9 cellular contexts compared by ENCODE assay signal in genomic region chr11:57249384-57250319, GRCh38. TPM values are rescaled to one million over a fixed set of nuclear protein-coding genes. Genes with fewer than 3 reads are reported as not detected.
A peak's percentile ranks its signal among the peaks of the same experiment; 100 is the strongest.
DNase-seq lines count a peak whose midpoint lies in the region; ATAC-seq and TF ChIP-seq lines count a peak whose summit lies in the region.
"Had no signal": no experiment of that assay in that cellular context is flagged by ENCODE, and none has a peak within 500 bp of the region (broad histone marks: within the 10 kb centered on the region; RNA-seq: fewer than 3 reads in every experiment).

No MANE protein-coding gene starts in this region.

- no peaks in the 10 kb centered on the region for H3K9me3 Mint-ChIP-seq in CD4-positive, alpha-beta T cell
- H3K9me3 Mint-ChIP-seq in activated naive CD4-positive, alpha-beta T cell treated with anti-CD3 and anti-CD28 coated beads, Interleukin-2, amount 10 ng/mL, durations not matched to agents 7 days and 5 days, result no peaks in the 10 kb centered on the region

- 28 to 29% methylated on average over 10 of the region's 10 CpGs for WGBS in heart right ventricle, 2 donors

- no peak for ATAC-seq in CD4-positive, alpha-beta T cell (ENCODE audit: poor library complexity)
- peak; percentile 67 for ATAC-seq in GM18909 (IDR thresholded peaks at IDR 0.05; ENCODE audit: poor library complexity, unreplicated experiment)
- peak; percentile 65 for ATAC-seq in HG03439 (IDR thresholded peaks at IDR 0.05; ENCODE audit: unreplicated experiment)
- ATAC-seq in heart right ventricle, result peak; percentile 38 to 88 (median 70)
- no peak for ATAC-seq in HG03045 (IDR thresholded peaks at IDR 0.05; ENCODE audit: unreplicated experiment)

- peaks cover 5% of the 10 kb centered on the region; the same call in 1 of the 2 replicates for H3K4me1 ChIP-seq in OCI-LY3 (ENCODE audit: low read length)
- H3K4me1 ChIP-seq in heart right ventricle, result peaks cover 0 to 37% (median 27%) of the 10 kb centered on the region in 9 donors

- H3K4me2 ChIP-seq in OCI-LY3 (ENCODE audit: low read length), result peak overlapping the region; percentile 18; the same call in 1 of the 2 replicates

- POLR2A ChIA-PET in CD4-positive, alpha-beta T cell (lab: Charles Lee), result no interaction called here

- H3K36me3 ChIP-seq in OCI-LY3 (replicated peaks; ENCODE audit: low read depth, low read length), result no peaks in the 10 kb centered on the region
- H3K36me3 ChIP-seq in heart right ventricle, result no peaks in the 10 kb centered on the region

- peak; percentile 79 for TF ChIP-seq CTCF in CD4-positive, alpha-beta T cell (IDR thresholded peaks at IDR 0.05)
- TF ChIP-seq CTCF in OCI-LY3 (IDR thresholded peaks at IDR 0.05; ENCODE audit: low read depth, low read length), result peak; percentile 94
- peak; percentile 70 to 88 (median 84) for TF ChIP-seq CTCF in heart right ventricle (IDR thresholded peaks at IDR 0.05)

- DNase-seq in CD4-positive, alpha-beta T cell, result peak in 6 of 10 experiments; percentile 11 to 43 (median 16)
- peak; percentile 68 for DNase-seq in activated naive CD4-positive, alpha-beta T cell treated with anti-CD3 and anti-CD28 coated beads, Interleukin-2, amount 10 ng/mL, durations not matched to agents 7 days and 5 days
- DNase-seq in heart right ventricle, result peak; percentile 69 to 75
- DNase-seq in retina, result peak; percentile 84

- no peak overlapping the region for H3K27ac Mint-ChIP-seq in CD4-positive, alpha-beta T cell
- no peak overlapping the region for H3K27ac Mint-ChIP-seq in activated naive CD4-positive, alpha-beta T cell treated with anti-CD3 and anti-CD28 coated beads, Interleukin-2, amount 10 ng/mL, durations not matched to agents 7 days and 5 days

- H3K9ac ChIP-seq in OCI-LY3 (ENCODE audit: low read length), result no peak overlapping the region

- no peak overlapping the region for H3K27ac ChIP-seq in CD4-positive, alpha-beta T cell (ENCODE audit: low read depth, low read length)
- H3K27ac ChIP-seq in OCI-LY3 (ENCODE audit: low read length) (no peak overlapping the region), heart right ventricle (peak overlapping the region in 6 of 10 donors; percentile 12 to 75 (median 50))

- peaks cover 2% of the 10 kb centered on the region for H3K4me1 Mint-ChIP-seq in CD4-positive, alpha-beta T cell (ENCODE audit: low read depth)
- peaks cover 6% of the 10 kb centered on the region for H3K4me1 Mint-ChIP-seq in activated naive CD4-positive, alpha-beta T cell treated with anti-CD3 and anti-CD28 coated beads, Interleukin-2, amount 10 ng/mL, durations not matched to agents 7 days and 5 days

- no peaks in the 10 kb centered on the region for H3K36me3 Mint-ChIP-seq in CD4-positive, alpha-beta T cell (ENCODE audit: low read depth)
- no peaks in the 10 kb centered on the region for H3K36me3 Mint-ChIP-seq in activated naive CD4-positive, alpha-beta T cell treated with anti-CD3 and anti-CD28 coated beads, Interleukin-2, amount 10 ng/mL, durations not matched to agents 7 days and 5 days

- H3K9me3 ChIP-seq in CD4-positive, alpha-beta T cell (ENCODE audit: control insufficient read depth, low read length), result no peaks in the 10 kb centered on the region
- no peaks in the 10 kb centered on the region for H3K9me3 ChIP-seq in OCI-LY3 (ENCODE audit: insufficient read depth, low read length)
- H3K9me3 ChIP-seq in heart right ventricle, result no peaks in the 10 kb centered on the region

- no peaks in the 10 kb centered on the region for H3K79me2 ChIP-seq in OCI-LY3 (ENCODE audit: low read length)

- H3K27me3 ChIP-seq in CD4-positive, alpha-beta T cell (ENCODE audit: control insufficient read depth, insufficient read depth, low read length), result peaks cover 27% of the 10 kb centered on the region
- H3K27me3 ChIP-seq in OCI-LY3 (ENCODE audit: low read depth, low read length), result peaks cover 39% of the 10 kb centered on the region
- H3K27me3 ChIP-seq in heart right ventricle, result peaks cover 0 to 8% (median 0%) of the 10 kb centered on the region in 7 donors

- no peak overlapping the region for H2AFZ ChIP-seq in OCI-LY3 (ENCODE audit: low read depth, low read length)

- peaks cover 49% of the 10 kb centered on the region for H3K27me3 Mint-ChIP-seq in CD4-positive, alpha-beta T cell
- H3K27me3 Mint-ChIP-seq in activated naive CD4-positive, alpha-beta T cell treated with anti-CD3 and anti-CD28 coated beads, Interleukin-2, amount 10 ng/mL, durations not matched to agents 7 days and 5 days, result peaks cover 11% of the 10 kb centered on the region

- intact Hi-C loops in CD4-positive, alpha-beta T cell (cut with DNase I, micrococcal nuclease), result loop anchor here in 1 of 2 experiments (2.0 kb wide), 1 partner anchor 409 kb away; no protein-coding TSS in a partner anchor
- intact Hi-C loops in heart right ventricle (cut with DNase I), result loop anchor here (1.0 to 5.0 kb wide), 16 partner anchors 27 to 412 kb away; no protein-coding TSS in a partner anchor

- H3K4me3 Mint-ChIP-seq in CD4-positive, alpha-beta T cell, result no peak overlapping the region
- no peak overlapping the region for H3K4me3 Mint-ChIP-seq in activated naive CD4-positive, alpha-beta T cell treated with anti-CD3 and anti-CD28 coated beads, Interleukin-2, amount 10 ng/mL, durations not matched to agents 7 days and 5 days

- no peaks in the 10 kb centered on the region for H4K20me1 ChIP-seq in OCI-LY3 (ENCODE audit: insufficient read depth, low read length)

- no peak overlapping the region for H3K4me3 ChIP-seq in OCI-LY3 (ENCODE audit: low read length)
- H3K4me3 ChIP-seq in heart right ventricle, result peak overlapping the region in 4 of 10 donors; percentile 2 to 30 (median 14)

- CTCF ChIA-PET in CD4-positive, alpha-beta T cell (lab: Charles Lee), result interaction anchor here (0.6 to 1.6 kb wide), 12 partner anchors 8 to 1482 kb away, joined by 3 to 5 read pairs (median 4); no protein-coding TSS in a partner anchor
- CTCF ChIA-PET in activated naive CD4-positive, alpha-beta T cell treated with anti-CD3 and anti-CD28 coated beads, Interleukin-2, amount 10 ng/mL, durations not matched to agents 7 days and 5 days (lab: Charles Lee), result interaction anchor here (0.5 to 5.7 kb wide), 33 partner anchors 9 to 1907 kb away, joined by 3 to 94 read pairs (median 4); partner anchors contain the start of gene TNKS1BP1

RNA-seq across cellular contexts. Expression of gene APLNR, which starts 12.6 kb away (rescaled TPM):
- not detected for total RNA-seq in CD4-positive, alpha-beta T cell
- total RNA-seq in heart right ventricle, result 10 to 100 TPM in 7 of 10 donors, 1 to 10 TPM in 3; 7.5 to 39.3 (median 13.9) TPM
- 1 to 10 TPM; 2.0 to 7.2 TPM for polyA plus RNA-seq in heart right ventricle
- total RNA-seq: T-helper 2 cell treated with Interferon-gamma antibody and Interleukin-4, amounts not matched to agents 100 ng/mL and 5 ng/mL, for 36 hours had no signal

Comparison
In these comparisons a context has a peak if more than half of its experiments do, and no peak if none do; other contexts are left out.
1. ATAC-seq: peak in GM18909 (single experiment), HG03439 (single experiment) and heart right ventricle (8 of 8); none in CD4-positive, alpha-beta T cell (single experiment) and HG03045 (single experiment).
2. DNase-seq: peak in every context shown above with its lines; median percentile 84 in retina; 72 in heart right ventricle; 68 in activated naive CD4-positive, alpha-beta T cell treated with anti-CD3 and anti-CD28 coated beads, Interleukin-2, amount 10 ng/mL, durations not matched to agents 7 days and 5 days; 16 in CD4-positive, alpha-beta T cell.
3. H3K27ac ChIP-seq: peak in heart right ventricle (6 of 10); none in CD4-positive, alpha-beta T cell (single experiment) and OCI-LY3 (single experiment).
4. RNA of gene APLNR, which starts 12.6 kb away (total RNA-seq): 7.5 to 39.3 TPM in heart right ventricle; not detected in CD4-positive, alpha-beta T cell; every median in the first group is over 4 times any median in the second.
5. Peak in every context shown above with its lines, with median percentiles within 50 percentile points of each other: CTCF ChIP-seq.